ENCODE assay signal across 15 cellular contexts in the genomic region with DNA sequence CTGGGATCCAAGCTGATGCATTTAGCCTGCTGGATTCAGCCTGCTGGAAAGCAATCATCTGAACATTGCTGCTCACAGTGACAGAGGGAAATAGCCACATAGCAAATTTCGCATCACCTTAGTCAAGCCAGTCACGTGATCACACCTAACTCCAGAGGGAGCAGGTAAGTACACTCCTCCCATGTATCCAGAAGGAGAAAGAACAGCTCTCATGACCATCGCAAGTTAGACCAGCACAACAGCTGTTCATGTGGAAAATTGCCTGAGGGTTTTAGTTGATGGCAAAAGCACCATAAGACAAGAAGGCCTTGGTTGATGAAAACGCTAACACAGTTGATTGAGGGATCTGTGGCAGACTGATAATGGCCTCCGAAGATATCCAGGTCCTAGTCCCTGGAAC.
"Had no signal": no experiment of that assay in that cellular context is flagged by ENCODE, and none has a peak within 500 bp of the region (broad histone marks: within the 10 kb centered on the region; RNA-seq: fewer than 3 reads in every experiment).

No MANE protein-coding gene starts in this region.

- H3K4me1 Mint-ChIP-seq: activated CD4-positive, alpha-beta T cell treated with anti-CD3 and anti-CD28 coated beads for 36 hours; stimulated activated naive CD8-positive, alpha-beta T cell treated with anti-CD3 and anti-CD28 coated beads, Interleukin-15, amount 100 ng/mL, for 72 hours had no signal

- H3K4me3 Mint-ChIP-seq: activated CD4-positive, alpha-beta memory T cell treated with anti-CD3 and anti-CD28 coated beads for 36 hours; activated CD4-positive, alpha-beta T cell treated with anti-CD3 and anti-CD28 coated beads for 36 hours; activated naive CD8-positive, alpha-beta T cell; activated T-helper 1 cell treated with anti-CD3 and anti-CD28 coated beads, Interleukin-12 subunit alpha, Interleukin-12 subunit beta, Interleukin-2, Interleukin-4 antibody, amounts not matched to agents 30 ng/mL and 10 ng/mL and 1 ng/mL, durations not matched to agents 14 hours and 24 hours and 36 hours; stimulated activated naive CD8-positive, alpha-beta T cell treated with anti-CD3 and anti-CD28 coated beads, Interleukin-15, amount 100 ng/mL, for 72 hours; T-helper 2 cell treated with Interferon-gamma antibody and Interleukin-4, amounts not matched to agents 5 μg/mL and 100 μg/mL, for 36 hours had no signal

- H3K27me3 Mint-ChIP-seq: activated CD4-positive, alpha-beta memory T cell treated with anti-CD3 and anti-CD28 coated beads for 36 hours; activated CD4-positive, alpha-beta T cell treated with anti-CD3 and anti-CD28 coated beads for 36 hours; activated naive CD8-positive, alpha-beta T cell; stimulated activated naive CD8-positive, alpha-beta T cell treated with anti-CD3 and anti-CD28 coated beads, Interleukin-15, amount 100 ng/mL, for 72 hours had no signal

- H3K36me3 Mint-ChIP-seq: activated CD4-positive, alpha-beta memory T cell treated with anti-CD3 and anti-CD28 coated beads for 36 hours; activated naive CD8-positive, alpha-beta T cell had no signal

- H3K9me3 Mint-ChIP-seq: activated T-helper 1 cell treated with anti-CD3 and anti-CD28 coated beads, Interleukin-12 subunit alpha, Interleukin-12 subunit beta, Interleukin-2, Interleukin-4 antibody, amounts not matched to agents 30 ng/mL and 10 ng/mL and 1 ng/mL, durations not matched to agents 14 hours and 24 hours and 36 hours; stimulated activated naive CD8-positive, alpha-beta T cell treated with anti-CD3 and anti-CD28 coated beads, Interleukin-15, amount 100 ng/mL, for 72 hours; T-helper 2 cell treated with Interferon-gamma antibody and Interleukin-4, amounts not matched to agents 5 μg/mL and 100 μg/mL, for 36 hours had no signal

- ATAC-seq: activated CD4-positive, alpha-beta T cell treated with anti-CD3 and anti-CD28 coated beads for 36 hours; heart right ventricle; lower lobe of right lung; right cardiac atrium; stimulated activated naive CD8-positive, alpha-beta T cell treated with anti-CD3 and anti-CD28 coated beads, Interleukin-15, amount 100 ng/mL, for 72 hours had no signal

- H3K27ac Mint-ChIP-seq: activated CD4-positive, alpha-beta memory T cell treated with anti-CD3 and anti-CD28 coated beads for 36 hours; activated CD4-positive, alpha-beta T cell treated with anti-CD3 and anti-CD28 coated beads for 36 hours; activated naive CD8-positive, alpha-beta T cell; activated T-helper 1 cell treated with anti-CD3 and anti-CD28 coated beads, Interleukin-12 subunit alpha, Interleukin-12 subunit beta, Interleukin-2, Interleukin-4 antibody, amounts not matched to agents 30 ng/mL and 10 ng/mL and 1 ng/mL, durations not matched to agents 14 hours and 24 hours and 36 hours; stimulated activated naive CD8-positive, alpha-beta T cell treated with anti-CD3 and anti-CD28 coated beads, Interleukin-15, amount 100 ng/mL, for 72 hours; T-helper 2 cell treated with Interferon-gamma antibody and Interleukin-4, amounts not matched to agents 5 μg/mL and 100 μg/mL, for 36 hours had no signal

- DNase-seq: activated CD4-positive, alpha-beta memory T cell treated with anti-CD3 and anti-CD28 coated beads for 36 hours; activated CD4-positive, alpha-beta T cell treated with anti-CD3 and anti-CD28 coated beads for 36 hours; activated gamma-delta T cell treated with Interleukin-2 at 50 U/mL for 16 hours; activated T-cell treated with anti-CD3 and anti-CD28 coated beads for 4 hours; effector CD4-positive, alpha-beta T cell; heart right ventricle; lower lobe of right lung; right cardiac atrium; small intestine; stimulated activated CD4-positive, alpha-beta T cell treated with anti-CD3 and anti-CD28 coated beads, Interleukin-4, amount 100 ng/mL, for 1 hour; stimulated activated naive CD8-positive, alpha-beta T cell treated with anti-CD3 and anti-CD28 coated beads, Interleukin-15, amount 100 ng/mL, for 72 hours; transverse colon had no signal
